ENCODE assay signal across 9 cellular contexts in the genomic region with DNA sequence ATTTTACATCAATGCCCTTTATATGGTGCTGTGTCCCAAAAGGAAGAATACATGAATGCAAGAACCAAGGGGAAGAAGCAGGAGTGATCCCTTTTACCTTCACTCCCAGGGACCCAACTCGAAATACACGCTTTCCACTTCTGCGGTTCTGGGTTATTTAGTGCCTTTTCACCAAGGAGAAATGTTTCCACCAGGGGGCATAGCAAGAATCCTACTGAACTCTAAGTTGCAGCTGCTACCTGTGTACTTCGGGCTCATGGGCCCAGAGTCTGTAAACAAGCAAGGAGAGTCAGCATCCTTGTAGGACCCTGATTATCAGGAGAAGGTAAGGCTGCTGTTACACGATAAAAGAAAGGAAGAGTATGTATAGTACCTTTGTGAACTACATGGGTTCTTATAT. TPM values are rescaled to one million over a fixed set of nuclear protein-coding genes. Genes with fewer than 3 reads are reported as not detected.
DNase-seq lines count a peak whose midpoint lies in the region; ATAC-seq and TF ChIP-seq lines count a peak whose summit lies in the region.
"Had no signal": no experiment of that assay in that cellular context is flagged by ENCODE, and none has a peak within 500 bp of the region (broad histone marks: within the 10 kb centered on the region; RNA-seq: fewer than 3 reads in every experiment).

No MANE protein-coding gene starts in this region.

- H2AK5ac ChIP-seq in H9 (ENCODE audit: insufficient read length, low read length): no peak overlapping the region

- H4K91ac ChIP-seq in H9 (ENCODE audit: insufficient read length, low read depth, low read length): no peak overlapping the region

- H3T11ph ChIP-seq in H9 (ENCODE audit: low read length): no peak overlapping the region

- H3K4me3 ChIP-seq in AG04450 (ENCODE audit: low read depth, low read length) (no peak overlapping the region), iPS DF 6.9 (ENCODE audit: low read length) (no peak overlapping the region)

- H3K9ac ChIP-seq in H9 (ENCODE audit: extremely low read depth, insufficient read length, low read length): no peak overlapping the region

- no peak overlapping the region for H3K56ac ChIP-seq in H9 (ENCODE audit: insufficient read length, low read depth, low read length)

- WGBS in H9 (ENCODE audit: extremely low coverage, insufficient read length, low lambda C conversion rate): no CpG with 5 or more reads among the region's 5 CpGs
- WGBS in iPS DF 6.9 (ENCODE audit: insufficient coverage, insufficient read length): no CpG with 5 or more reads among the region's 5 CpGs

- no peak overlapping the region for H2BK120ac ChIP-seq in H9 (ENCODE audit: low read depth, low read length, poor library complexity, severe bottlenecking)

- H3K4ac ChIP-seq in H9 (ENCODE audit: low read depth, low read length): no peak overlapping the region

- CTCF ChIA-PET in AG04450 (lab: Charles Lee): interaction anchor here (0.8 to 3.2 kb wide), 10 partner anchors 9 to 113 kb away, joined by 3 to 43 read pairs (median 4); no protein-coding TSS in a partner anchor
- CTCF ChIA-PET in activated CD8-positive, alpha-beta memory T cell treated with anti-CD3 and anti-CD28 coated beads, Interleukin-2, amount 10 ng/mL, durations not matched to agents 7 days and 5 days (lab: Charles Lee): interaction anchor here (1.0 kb wide), 1 partner anchor 10 kb away, joined by 3 read pairs; no protein-coding TSS in a partner anchor

- no peak overlapping the region for H2BK5ac ChIP-seq in H9 (ENCODE audit: insufficient read length, low read length)

- no peak overlapping the region for H3K18ac ChIP-seq in H9 (ENCODE audit: insufficient read length, low read depth, low read length)

- H3K36me3 Mint-ChIP-seq in H9 (ENCODE audit: insufficient read depth in 1 of 3, low read depth in 3 of 3): peaks cover 4 to 34% (median 18%) of the 10 kb centered on the region in 3 experiments; a peak in 6 of 7 replicates
- H3K36me3 Mint-ChIP-seq in activated CD8-positive, alpha-beta memory T cell treated with anti-CD3 and anti-CD28 coated beads, Interleukin-2, amount 10 ng/mL, durations not matched to agents 7 days and 5 days: no peaks in the 10 kb centered on the region
- H3K36me3 Mint-ChIP-seq in activated naive CD4-positive, alpha-beta T cell treated with anti-CD3 and anti-CD28 coated beads, Interleukin-2, amount 50 U/mL, for 72 hours: no peaks in the 10 kb centered on the region

- no peak overlapping the region for H4K8ac ChIP-seq in H9 (replicated peaks; ENCODE audit: insufficient read length, low read depth, low read length)

- H3K4me2 ChIP-seq in H9 (ENCODE audit: insufficient read depth, insufficient read length, low read length): no peak overlapping the region

- no peak overlapping the region for H3K23ac ChIP-seq in H9 (ENCODE audit: insufficient read length, low read depth, low read length)

- in situ Hi-C loops in SK-MEL-5 (cut with HindIII; ENCODE audit: low pct_unique_long_range_greater_than_20kb, low sequenced_read_pairs): no loop called here

- H3K9me3 ChIP-seq in AG04450 (ENCODE audit: control insufficient read depth, insufficient read depth, low read length): no peaks in the 10 kb centered on the region; the same call in 1 of the 2 replicates
- H3K9me3 ChIP-seq in H9 (ENCODE audit: control insufficient read depth, low read depth, low read length): no peaks in the 10 kb centered on the region
- H3K9me3 ChIP-seq in iPS DF 6.9 (ENCODE audit: control insufficient read depth, insufficient read depth, low read length): no peaks in the 10 kb centered on the region

- H3K4me1 ChIP-seq in H9 (ENCODE audit: insufficient read depth, low read length) (peaks cover 7% of the 10 kb centered on the region), iPS DF 6.9 (ENCODE audit: control insufficient read depth, insufficient read depth, low read length) (peaks cover 3% of the 10 kb centered on the region)

- H3K23me2 ChIP-seq in H9 (ENCODE audit: insufficient read length, low read depth, low read length, poor library complexity, severe bottlenecking): no peaks in the 10 kb centered on the region

- H3K79me1 ChIP-seq in H9 (ENCODE audit: insufficient read depth, low read depth, low read length, poor library complexity, severe bottlenecking): peaks cover 3% of the 10 kb centered on the region

- H3K4me3 Mint-ChIP-seq in H9: no peak overlapping the region
- no peak overlapping the region for H3K4me3 Mint-ChIP-seq in activated CD8-positive, alpha-beta memory T cell treated with anti-CD3 and anti-CD28 coated beads, Interleukin-2, amount 10 ng/mL, durations not matched to agents 7 days and 5 days
- H3K4me3 Mint-ChIP-seq: activated B cell treated with CpG ODN at 0.5 μM for 24 hours had no signal

- H3K36me3 ChIP-seq in iPS DF 6.9 (ENCODE audit: control insufficient read depth, insufficient read depth, low read length): no peaks in the 10 kb centered on the region

- H4K5ac ChIP-seq in H9 (ENCODE audit: insufficient read length, low read depth, low read length): no peak overlapping the region

- H3K27me3 ChIP-seq in AG04450 (ENCODE audit: control insufficient read depth, insufficient read depth, low read length) (no peaks in the 10 kb centered on the region), H9 (ENCODE audit: insufficient read depth, low read length) (no peaks in the 10 kb centered on the region), iPS DF 6.9 (ENCODE audit: control insufficient read depth, insufficient read depth, low read length) (no peaks in the 10 kb centered on the region)

- no peak overlapping the region for H2BK20ac ChIP-seq in H9 (ENCODE audit: low read depth, low read length, poor library complexity, severe bottlenecking)

- peak; percentile 54 for TF ChIP-seq CTCF in AG04450 (IDR thresholded peaks at IDR 0.05; ENCODE audit: low read depth, low read length)
- TF ChIP-seq CTCF in H9 (conservative IDR thresholded peaks at IDR 0.05): peak; percentile 77

- H3K27ac ChIP-seq in AG04450 (ENCODE audit: low read depth, low read length): no peak overlapping the region
- H3K27ac ChIP-seq in H9 (ENCODE audit: insufficient read length, low read depth, low read length): no peak overlapping the region
- H3K27ac ChIP-seq in iPS DF 6.9 (ENCODE audit: low read length): no peak overlapping the region

- peaks cover 63 to 69% of the 10 kb centered on the region in 2 experiments for H3K4me1 Mint-ChIP-seq in H9
- H3K4me1 Mint-ChIP-seq in activated CD8-positive, alpha-beta memory T cell treated with anti-CD3 and anti-CD28 coated beads, Interleukin-2, amount 10 ng/mL, durations not matched to agents 7 days and 5 days: no peaks in the 10 kb centered on the region
- H3K4me1 Mint-ChIP-seq: activated B cell treated with CpG ODN at 0.5 μM for 24 hours had no signal

- no peak overlapping the region for H2BK12ac ChIP-seq in H9 (ENCODE audit: insufficient read length, low read depth, low read length)

- H3K27me3 Mint-ChIP-seq in H9 (ENCODE audit: low read depth): no peaks in the 10 kb centered on the region
- H3K27me3 Mint-ChIP-seq in activated CD8-positive, alpha-beta memory T cell treated with anti-CD3 and anti-CD28 coated beads, Interleukin-2, amount 10 ng/mL, durations not matched to agents 7 days and 5 days: no peaks in the 10 kb centered on the region

- H3K9me3 Mint-ChIP-seq in H9: peaks cover 2 to 14% of the 10 kb centered on the region in 2 experiments; a peak in 3 of 5 replicates
- no peaks in the 10 kb centered on the region for H3K9me3 Mint-ChIP-seq in activated CD8-positive, alpha-beta memory T cell treated with anti-CD3 and anti-CD28 coated beads, Interleukin-2, amount 10 ng/mL, durations not matched to agents 7 days and 5 days (ENCODE audit: low read depth)
- peaks cover 0 to 7% of the 10 kb centered on the region in 2 donors for H3K9me3 Mint-ChIP-seq in activated naive CD4-positive, alpha-beta T cell treated with anti-CD3 and anti-CD28 coated beads, Interleukin-2, amount 50 U/mL, for 72 hours
- H3K9me3 Mint-ChIP-seq: activated B cell treated with CpG ODN at 0.5 μM for 24 hours had no signal

- no peak overlapping the region for H3K14ac ChIP-seq in H9 (ENCODE audit: insufficient read depth, low read length)

- H2AFZ ChIP-seq in H9 (ENCODE audit: low read length): no peak overlapping the region

- DNase-seq in AG04450 (ENCODE audit: low read depth, low spot score) (no peak), H9 (peak; percentile 71), SK-MEL-5 (ENCODE audit: low read depth, low spot score) (peak; percentile 77), iPS DF 6.9 (ENCODE audit: low read depth, low spot score) (peak; percentile 72), COLO829 (ENCODE audit: low spot score) (no peak), GF-D8 (lab: John Stamatoyannopoulos, UW) (no peak)
- no peak for DNase-seq in activated CD8-positive, alpha-beta memory T cell treated with anti-CD3 and anti-CD28 coated beads, Interleukin-2, amount 10 ng/mL, durations not matched to agents 7 days and 5 days
- no peak for DNase-seq in activated naive CD4-positive, alpha-beta T cell treated with anti-CD3 and anti-CD28 coated beads, Interleukin-2, amount 50 U/mL, for 72 hours (ENCODE audit: low spot score in 2 of 2)
- DNase-seq: activated B cell treated with CpG ODN at 0.5 μM for 24 hours had no signal

- H3K27ac Mint-ChIP-seq in H9: peak overlapping the region in 1 of 3 experiments; percentile 82; a peak in 2 of 7 replicates
- no peak overlapping the region for H3K27ac Mint-ChIP-seq in activated CD8-positive, alpha-beta memory T cell treated with anti-CD3 and anti-CD28 coated beads, Interleukin-2, amount 10 ng/mL, durations not matched to agents 7 days and 5 days
- no peak overlapping the region for H3K27ac Mint-ChIP-seq in activated naive CD4-positive, alpha-beta T cell treated with anti-CD3 and anti-CD28 coated beads, Interleukin-2, amount 50 U/mL, for 72 hours
- H3K27ac Mint-ChIP-seq: activated B cell treated with CpG ODN at 0.5 μM for 24 hours had no signal

- H4K20me1 ChIP-seq in H9 (ENCODE audit: control insufficient read depth, insufficient read depth, insufficient read length): no peaks in the 10 kb centered on the region

- POLR2A ChIA-PET in AG04450 (lab: Yijun Ruan, JAX): no interaction called here

- no peak for ATAC-seq in activated CD8-positive, alpha-beta memory T cell treated with anti-CD3 and anti-CD28 coated beads, Interleukin-2, amount 10 ng/mL, durations not matched to agents 7 days and 5 days
- ATAC-seq in activated naive CD4-positive, alpha-beta T cell treated with anti-CD3 and anti-CD28 coated beads, Interleukin-2, amount 50 U/mL, for 72 hours: no peak

- H3K79me2 ChIP-seq in H9 (ENCODE audit: insufficient read depth, low read length): peaks cover 4% of the 10 kb centered on the region; the same call in 1 of the 2 replicates

- H2BK15ac ChIP-seq in H9 (ENCODE audit: low read depth, low read length): no peak overlapping the region

RNA-seq across cellular contexts. Expression of a gene that starts 45.7 kb away (rescaled TPM):
- 136 and 139 TPM in 2 replicates for polyA plus RNA-seq in AG04450 (2011; rRNA removed)
- polyA minus RNA-seq in AG04450 (2011; rRNA and poly(A)+ RNA removed): 146 and 147 TPM in 2 replicates
- total RNA-seq in H9 (2021): 510 and 515 TPM in 2 replicates
- total RNA-seq in SK-MEL-5 (2014; rRNA removed; shearing (Covaris generic)): 13.0 and 16.5 TPM in 2 replicates
- 29.4 and 37.7 TPM in 2 replicates for polyA plus RNA-seq in SK-MEL-5 (2015; cell fraction: cytosol; rRNA removed)
- polyA plus RNA-seq in SK-MEL-5 (2015; cell fraction: nucleus; rRNA removed): 21.6 and 31.0 TPM in 2 replicates
- under 1 TPM in 1 of 2 experiments, not detected in 1; 0.30 TPM for total RNA-seq in activated CD8-positive, alpha-beta memory T cell treated with anti-CD3 and anti-CD28 coated beads, Interleukin-2, amount 10 ng/mL, durations not matched to agents 7 days and 5 days
- total RNA-seq in activated naive CD4-positive, alpha-beta T cell treated with anti-CD3 and anti-CD28 coated beads, Interleukin-2, amount 50 U/mL, for 72 hours: under 1 TPM in 1 of 2 donors, not detected in 1; 0.54 TPM
- total RNA-seq: activated B cell treated with CpG ODN at 0.5 μM for 24 hours had no signal

Comparison
In these comparisons a context has a peak if more than half of its experiments do, and no peak if none do; other contexts are left out.
1. DNase-seq: peak in H9 (single experiment), SK-MEL-5 (single experiment) and iPS DF 6.9 (single experiment); none in AG04450 (single experiment), COLO829 (single experiment), activated CD8-positive, alpha-beta memory T cell treated with anti-CD3 and anti-CD28 coated beads, Interleukin-2, amount 10 ng/mL, durations not matched to agents 7 days and 5 days (single experiment), activated naive CD4-positive, alpha-beta T cell treated with anti-CD3 and anti-CD28 coated beads, Interleukin-2, amount 50 U/mL, for 72 hours (0 of 2) and GF-D8 (single experiment).
2. RNA of a gene that starts 45.7 kb away (total RNA-seq): 510 to 515 TPM in H9; 13.0 to 16.5 TPM in SK-MEL-5, 0.54 TPM in activated naive CD4-positive, alpha-beta T cell treated with anti-CD3 and anti-CD28 coated beads, Interleukin-2, amount 50 U/mL, for 72 hours and 0.30 TPM in activated CD8-positive, alpha-beta memory T cell treated with anti-CD3 and anti-CD28 coated beads, Interleukin-2, amount 10 ng/mL, durations not matched to agents 7 days and 5 days; every median in the first group is over 10 times any median in the second.